In genomic region chr7:14196555-14196954, GRCh38 we compare ENCODE assay signal across 19 cellular contexts.
DNase-seq lines count a peak whose midpoint lies in the region; ATAC-seq and TF ChIP-seq lines count a peak whose summit lies in the region.
"Had no signal": no experiment of that assay in that cellular context is flagged by ENCODE, and none has a peak within 500 bp of the region (broad histone marks: within the 10 kb centered on the region; RNA-seq: fewer than 3 reads in every experiment).

No MANE protein-coding gene starts in this region.

- H3K9me3 Mint-ChIP-seq in neural crest cell, result peaks cover 10% of the 10 kb centered on the region
- no peaks in the 10 kb centered on the region for H3K9me3 Mint-ChIP-seq in activated naive CD4-positive, alpha-beta T cell treated with anti-CD3 and anti-CD28 coated beads, Interleukin-2, amount 10 ng/mL, durations not matched to agents 7 days and 5 days
- H3K9me3 Mint-ChIP-seq in CD4-positive, alpha-beta T cell, result peaks cover 2% of the 10 kb centered on the region
- H3K9me3 Mint-ChIP-seq: activated naive CD8-positive, alpha-beta T cell treated with anti-CD3 and anti-CD28 coated beads, Interleukin-2, amount 50 U/mL, for 24 hours; central memory CD8-positive, alpha-beta T cell had no signal

- no peaks in the 10 kb centered on the region for H3K27me3 Mint-ChIP-seq in neural crest cell (ENCODE audit: low read depth)
- H3K27me3 Mint-ChIP-seq in activated naive CD4-positive, alpha-beta T cell treated with anti-CD3 and anti-CD28 coated beads, Interleukin-2, amount 10 ng/mL, durations not matched to agents 7 days and 5 days, result no peaks in the 10 kb centered on the region
- no peaks in the 10 kb centered on the region for H3K27me3 Mint-ChIP-seq in CD4-positive, alpha-beta T cell
- H3K27me3 Mint-ChIP-seq: activated naive CD8-positive, alpha-beta T cell treated with anti-CD3 and anti-CD28 coated beads, Interleukin-2, amount 50 U/mL, for 24 hours; central memory CD8-positive, alpha-beta T cell had no signal

- TF ChIP-seq CTCF in RWPE1 (conservative IDR thresholded peaks at IDR 0.05; ENCODE audit: low read depth), result no peak
- TF ChIP-seq CTCF in neural crest cell (conservative IDR thresholded peaks at IDR 0.05), result no peak
- no peak for TF ChIP-seq CTCF in CD4-positive, alpha-beta T cell (IDR thresholded peaks at IDR 0.05)

- H3K4me1 Mint-ChIP-seq in neural crest cell, result peaks cover 44% of the 10 kb centered on the region
- H3K4me1 Mint-ChIP-seq in activated naive CD4-positive, alpha-beta T cell treated with anti-CD3 and anti-CD28 coated beads, Interleukin-2, amount 10 ng/mL, durations not matched to agents 7 days and 5 days, result no peaks in the 10 kb centered on the region
- H3K4me1 Mint-ChIP-seq in CD4-positive, alpha-beta T cell (ENCODE audit: low read depth), result no peaks in the 10 kb centered on the region
- H3K4me1 Mint-ChIP-seq: activated naive CD8-positive, alpha-beta T cell treated with anti-CD3 and anti-CD28 coated beads, Interleukin-2, amount 50 U/mL, for 24 hours; central memory CD8-positive, alpha-beta T cell had no signal

- H3K27me3 ChIP-seq in CD4-positive, alpha-beta T cell (ENCODE audit: control insufficient read depth, insufficient read depth, low read length), result no peaks in the 10 kb centered on the region
- H3K27me3 ChIP-seq: BE2C, left lung, sigmoid colon, uterus had no signal

- intact Hi-C loops in CD4-positive, alpha-beta T cell (cut with DNase I, micrococcal nuclease), result no loop called here

- H3K4me3 Mint-ChIP-seq in neural crest cell, result peak overlapping the region; percentile 24
- no peak overlapping the region for H3K4me3 Mint-ChIP-seq in activated naive CD4-positive, alpha-beta T cell treated with anti-CD3 and anti-CD28 coated beads, Interleukin-2, amount 10 ng/mL, durations not matched to agents 7 days and 5 days
- no peak overlapping the region for H3K4me3 Mint-ChIP-seq in CD4-positive, alpha-beta T cell
- H3K4me3 Mint-ChIP-seq: activated naive CD8-positive, alpha-beta T cell treated with anti-CD3 and anti-CD28 coated beads, Interleukin-2, amount 50 U/mL, for 24 hours; central memory CD8-positive, alpha-beta T cell; T-helper 2 cell treated with Interferon-gamma antibody and Interleukin-4, amounts not matched to agents 5 μg/mL and 100 μg/mL, for 36 hours had no signal

- peaks cover 11% of the 10 kb centered on the region for H3K36me3 Mint-ChIP-seq in neural crest cell (ENCODE audit: low read depth)
- no peaks in the 10 kb centered on the region for H3K36me3 Mint-ChIP-seq in activated naive CD4-positive, alpha-beta T cell treated with anti-CD3 and anti-CD28 coated beads, Interleukin-2, amount 10 ng/mL, durations not matched to agents 7 days and 5 days
- H3K36me3 Mint-ChIP-seq in CD4-positive, alpha-beta T cell (ENCODE audit: low read depth), result no peaks in the 10 kb centered on the region

- CTCF ChIA-PET in RWPE1 (lab: Yijun Ruan, JAX), result interaction anchor here (0.5 to 0.6 kb wide), 2 partner anchors 26 to 403 kb away, joined by 3 to 4 read pairs; no protein-coding TSS in a partner anchor
- CTCF ChIA-PET in activated naive CD4-positive, alpha-beta T cell treated with anti-CD3 and anti-CD28 coated beads, Interleukin-2, amount 10 ng/mL, durations not matched to agents 7 days and 5 days (lab: Charles Lee), result no interaction called here
- CTCF ChIA-PET in CD4-positive, alpha-beta T cell (lab: Charles Lee), result no interaction called here

- POLR2A ChIA-PET in RWPE1 (lab: Yijun Ruan, JAX; ENCODE audit: low non-redundant PET), result no interaction called here
- POLR2A ChIA-PET in CD4-positive, alpha-beta T cell (lab: Charles Lee), result no interaction called here

- H3K27ac Mint-ChIP-seq in neural crest cell (ENCODE audit: unreplicated experiment), result peak overlapping the region; percentile 85
- no peak overlapping the region for H3K27ac Mint-ChIP-seq in activated naive CD4-positive, alpha-beta T cell treated with anti-CD3 and anti-CD28 coated beads, Interleukin-2, amount 10 ng/mL, durations not matched to agents 7 days and 5 days
- no peak overlapping the region for H3K27ac Mint-ChIP-seq in CD4-positive, alpha-beta T cell
- H3K27ac Mint-ChIP-seq: activated naive CD8-positive, alpha-beta T cell treated with anti-CD3 and anti-CD28 coated beads, Interleukin-2, amount 50 U/mL, for 24 hours; T-helper 2 cell treated with Interferon-gamma antibody and Interleukin-4, amounts not matched to agents 5 μg/mL and 100 μg/mL, for 36 hours had no signal

- H3K9me3 ChIP-seq in CD4-positive, alpha-beta T cell (ENCODE audit: control insufficient read depth, low read length), result no peaks in the 10 kb centered on the region
- H3K9me3 ChIP-seq: BE2C, left lung, uterus had no signal

- no peak for ATAC-seq in CD4-positive, alpha-beta T cell (ENCODE audit: poor library complexity)
- ATAC-seq: activated naive CD8-positive, alpha-beta T cell treated with anti-CD3 and anti-CD28 coated beads, Interleukin-2, amount 50 U/mL, for 24 hours; left lung had no signal

- H3K27ac ChIP-seq in RWPE1 (no peak overlapping the region), epithelial cell of prostate (no peak overlapping the region)
- no peak overlapping the region for H3K27ac ChIP-seq in CD4-positive, alpha-beta T cell (ENCODE audit: low read depth, low read length)
- H3K27ac ChIP-seq: left lung, sigmoid colon, uterus had no signal

- DNase-seq in HCEC 1CT (peak; percentile 58), RWPE1 (ENCODE audit: low spot score) (peak; percentile 45), epithelial cell of prostate (ENCODE audit: low read depth, low spot score) (peak; percentile 26), neural crest cell (ENCODE audit: low read depth, low spot score) (no peak), retina (no peak)
- DNase-seq in activated naive CD4-positive, alpha-beta T cell treated with anti-CD3 and anti-CD28 coated beads, Interleukin-2, amount 10 ng/mL, durations not matched to agents 7 days and 5 days, result no peak
- DNase-seq in CD4-positive, alpha-beta T cell, result no peak
- DNase-seq: activated naive CD8-positive, alpha-beta T cell treated with anti-CD3 and anti-CD28 coated beads, Interleukin-2, amount 50 U/mL, for 24 hours; Calu3; effector memory CD4-positive, alpha-beta T cell; EL; left lung; MV-4-11; sigmoid colon; stimulated activated CD4-positive, alpha-beta T cell treated with anti-CD3 and anti-CD28 coated beads, Interleukin-2, amount 100 ng/mL, for 48 hours; uterus had no signal

Comparison
In these comparisons a context has a peak if more than half of its experiments do, and no peak if none do; other contexts are left out.
1. DNase-seq: peak in HCEC 1CT (single experiment), RWPE1 (single experiment) and epithelial cell of prostate (single experiment); none in neural crest cell (single experiment), activated naive CD4-positive, alpha-beta T cell treated with anti-CD3 and anti-CD28 coated beads, Interleukin-2, amount 10 ng/mL, durations not matched to agents 7 days and 5 days (single experiment), CD4-positive, alpha-beta T cell (0 of 10) and retina (single experiment).